ENCODE assay signal across 20 cellular contexts in genomic region chr2:85733121-85733960, GRCh38. TPM values are rescaled to one million over a fixed set of nuclear protein-coding genes. Genes with fewer than 3 reads are reported as not detected.
DNase-seq lines count a peak whose midpoint lies in the region; ATAC-seq and TF ChIP-seq lines count a peak whose summit lies in the region.
"Had no signal": no experiment of that assay in that cellular context is flagged by ENCODE, and none has a peak within 500 bp of the region (broad histone marks: within the 10 kb centered on the region; RNA-seq: fewer than 3 reads in every experiment).

No MANE protein-coding gene starts in this region.

- ATAC-seq in T-helper 17 cell = no peak
- no peak for ATAC-seq in GM18511 (IDR thresholded peaks at IDR 0.05; ENCODE audit: unreplicated experiment)
- ATAC-seq: body of pancreas had no signal

- H3K9me3 ChIP-seq in esophagus squamous epithelium = no peaks in the 10 kb centered on the region
- no peaks in the 10 kb centered on the region for H3K9me3 ChIP-seq in skeletal muscle tissue (ENCODE audit: control insufficient read depth in 3 of 3, low read length in 3 of 3)
- H3K9me3 ChIP-seq in T-helper 17 cell (ENCODE audit: control insufficient read depth, low read length, poor library complexity, severe bottlenecking) = no peaks in the 10 kb centered on the region
- H3K9me3 ChIP-seq: body of pancreas, upper lobe of left lung had no signal

- intact Hi-C loops in esophagus squamous epithelium (cut with DNase I) = no loop called here

- H3K4me3 ChIP-seq in esophagus squamous epithelium (no peak overlapping the region), skeletal muscle tissue (ENCODE audit: low read length in 3 of 3) (peak overlapping the region in 2 of 3 donors; percentile 24 to 45)
- H3K4me3 ChIP-seq: body of pancreas, upper lobe of left lung had no signal

- peak overlapping the region in 3 of 4 donors; percentile 34 to 50 (median 49) for H3K27ac ChIP-seq in esophagus squamous epithelium
- H3K27ac ChIP-seq in skeletal muscle tissue (ENCODE audit: low read depth, low read length) = peak overlapping the region; percentile 93
- H3K27ac ChIP-seq: body of pancreas, upper lobe of left lung had no signal

- H3K9ac ChIP-seq in skeletal muscle tissue (ENCODE audit: low read depth in 1 of 3, low read length in 3 of 3) = peak overlapping the region; percentile 50 to 78 (median 75)

- H3K27me3 ChIP-seq in esophagus squamous epithelium (peaks cover 0 to 5% (median 0%) of the 10 kb centered on the region in 4 donors), skeletal muscle tissue (ENCODE audit: control insufficient read depth in 3 of 3, insufficient read depth in 3 of 3, low read length in 3 of 3) (no peaks in the 10 kb centered on the region)
- H3K27me3 ChIP-seq: body of pancreas, upper lobe of left lung had no signal

- H3K4me1 ChIP-seq in esophagus squamous epithelium (peaks cover 6 to 44% (median 12%) of the 10 kb centered on the region in 3 donors), skeletal muscle tissue (ENCODE audit: control insufficient read depth in 3 of 3, insufficient read depth in 3 of 3, low read length in 3 of 3) (peaks cover 77 to 84% (median 79%) of the 10 kb centered on the region in 3 donors)

- WGBS in esophagus squamous epithelium, 2 donors = 83 to 88% methylated on average over 9 of the region's 18 CpGs

- H3K27me3 Mint-ChIP-seq in T-helper 17 cell = peaks cover 55% of the 10 kb centered on the region
- H3K27me3 Mint-ChIP-seq: activated naive CD4-positive, alpha-beta T cell treated with anti-CD3 and anti-CD28 coated beads, Interleukin-2, amount 50 U/mL, for 24 hours had no signal

- no peak for TF ChIP-seq CTCF in esophagus squamous epithelium (IDR thresholded peaks at IDR 0.05)

- peaks cover under 1% of the 10 kb centered on the region for H3K36me3 Mint-ChIP-seq in T-helper 17 cell (ENCODE audit: low read depth)
- H3K36me3 Mint-ChIP-seq: activated naive CD4-positive, alpha-beta T cell treated with anti-CD3 and anti-CD28 coated beads, Interleukin-2, amount 50 U/mL, for 24 hours; CD14-positive monocyte had no signal

- H3K4me3 Mint-ChIP-seq in T-helper 17 cell = no peak overlapping the region
- H3K4me3 Mint-ChIP-seq: activated naive CD4-positive, alpha-beta T cell treated with anti-CD3 and anti-CD28 coated beads, Interleukin-2, amount 50 U/mL, for 24 hours; CD14-positive monocyte had no signal

- H3K36me3 ChIP-seq in esophagus squamous epithelium (no peaks in the 10 kb centered on the region), skeletal muscle tissue (ENCODE audit: control insufficient read depth in 3 of 3, insufficient read depth in 3 of 3, low read length in 3 of 3) (no peaks in the 10 kb centered on the region)
- H3K36me3 ChIP-seq: upper lobe of left lung had no signal

- DNase-seq in NCI-H2196 (lab: John Stamatoyannopoulos, UW; ENCODE audit: unreplicated experiment) = peak; percentile 32
- DNase-seq in NCI-H2196 treated with DMSO at 0.1 percent for 48 hours (lab: John Stamatoyannopoulos, UW; ENCODE audit: unreplicated experiment) = no peak
- DNase-seq in NCI-H524 (lab: John Stamatoyannopoulos, UW) = peak; percentile 95 to 96
- no peak for DNase-seq in esophagus squamous epithelium (lab: John Stamatoyannopoulos, UW)
- DNase-seq in T-helper 17 cell = no peak
- no peak for DNase-seq in T-helper 2 cell
- DNase-seq: activated T-cell treated with anti-CD3 and anti-CD28 coated beads, Interleukin-2, amount 50 U/mL, for 1 hour; body of pancreas; EL; hippocampal formation; kidney glomerular epithelial cell; NCI-H1417; occipital lobe; OCI-M1; upper lobe of left lung had no signal

- TF ChIP-seq POLR2A in esophagus squamous epithelium (IDR thresholded peaks at IDR 0.05) = no peak

- H3K27ac Mint-ChIP-seq in T-helper 17 cell = no peak overlapping the region
- H3K27ac Mint-ChIP-seq: activated naive CD4-positive, alpha-beta T cell treated with anti-CD3 and anti-CD28 coated beads, Interleukin-2, amount 50 U/mL, for 24 hours had no signal

- peaks cover 2% of the 10 kb centered on the region for H3K4me1 Mint-ChIP-seq in T-helper 17 cell
- H3K4me1 Mint-ChIP-seq: activated naive CD4-positive, alpha-beta T cell treated with anti-CD3 and anti-CD28 coated beads, Interleukin-2, amount 50 U/mL, for 24 hours had no signal

RNA-seq across cellular contexts. Expression of gene ATOH8, which starts 20.4 kb away (rescaled TPM):
- total RNA-seq in esophagus squamous epithelium = 10 to 100 TPM in 2 of 4 donors, 1 to 10 TPM in 2; 2.0 to 24.6 (median 7.6) TPM
- 8.4 TPM for total RNA-seq in skeletal muscle tissue
- not detected for total RNA-seq in T-helper 17 cell

RNA-seq across cellular contexts. Expression of gene GNLY, which starts 39.2 kb away (rescaled TPM):
- total RNA-seq in esophagus squamous epithelium = 1 to 10 TPM in 3 of 4 donors, under 1 TPM in 1; 0.76 to 6.1 (median 2.1) TPM
- not detected for total RNA-seq in skeletal muscle tissue
- 10 to 100 TPM in 1 of 2 donors, 1 to 10 TPM in 1; 9.9 to 14.8 TPM for total RNA-seq in T-helper 17 cell
- total RNA-seq: A172, occipital lobe had no signal

Comparison
In these comparisons a context has a peak if more than half of its experiments do, and no peak if none do; other contexts are left out.
1. DNase-seq: peak in NCI-H2196 (single experiment) and NCI-H524 (2 of 2); none in NCI-H2196 treated with DMSO at 0.1 percent for 48 hours (single experiment), esophagus squamous epithelium (single experiment), T-helper 17 cell (0 of 3) and T-helper 2 cell (0 of 5).
2. H3K4me3 ChIP-seq: peak in skeletal muscle tissue (2 of 3); none in esophagus squamous epithelium (0 of 4).